Comparison of ENCODE assay signal across 24 cellular contexts in the genomic region with DNA sequence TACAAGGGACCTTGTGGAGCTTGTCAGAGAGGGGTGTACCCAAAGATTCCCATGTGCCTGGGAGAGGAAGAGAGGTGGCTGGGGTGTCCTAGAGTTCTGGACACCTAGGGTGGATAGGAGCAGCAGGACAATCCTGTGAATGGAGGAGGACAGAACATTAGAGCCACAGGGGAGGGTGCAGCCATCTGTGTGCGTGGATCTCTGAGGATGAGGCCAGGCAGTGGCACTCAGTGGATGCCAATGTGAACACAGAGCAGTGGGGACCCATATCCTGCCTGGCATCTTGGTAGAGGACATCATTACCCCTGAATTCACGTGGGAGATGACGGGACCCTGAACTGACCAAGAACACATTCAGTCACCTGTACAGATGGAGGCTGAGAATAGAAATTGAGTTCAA.
"Had no signal": no experiment of that assay in that cellular context is flagged by ENCODE, and none has a peak within 500 bp of the region (broad histone marks: within the 10 kb centered on the region; RNA-seq: fewer than 3 reads in every experiment).

No MANE protein-coding gene starts in this region.

- H3K27ac ChIP-seq: colonic mucosa, dorsolateral prefrontal cortex, esophagus squamous epithelium, gastrocnemius medialis, neutrophil, ovary, psoas muscle, right atrium auricular region, spleen, thyroid gland had no signal

- H3K4me3 Mint-ChIP-seq: activated CD4-positive, alpha-beta T cell treated with anti-CD3 and anti-CD28 coated beads, Interleukin-2, amount 10 ng/mL, durations not matched to agents 7 days and 5 days; activated CD8-positive, alpha-beta T cell treated with anti-CD3 and anti-CD28 coated beads for 36 hours; activated T-helper 1 cell treated with anti-CD3 and anti-CD28 coated beads, Interleukin-12 subunit alpha, Interleukin-12 subunit beta, Interleukin-2, Interleukin-4 antibody, amounts not matched to agents 30 ng/mL and 10 ng/mL and 1 ng/mL, durations not matched to agents 14 hours and 24 hours and 36 hours; memory B cell; T-helper 17 cell had no signal

- H3K27me3 Mint-ChIP-seq: activated CD4-positive, alpha-beta T cell treated with anti-CD3 and anti-CD28 coated beads, Interleukin-2, amount 10 ng/mL, durations not matched to agents 7 days and 5 days; memory B cell had no signal

- H3K27ac Mint-ChIP-seq: activated CD4-positive, alpha-beta T cell treated with anti-CD3 and anti-CD28 coated beads, Interleukin-2, amount 10 ng/mL, durations not matched to agents 7 days and 5 days; activated CD8-positive, alpha-beta T cell treated with anti-CD3 and anti-CD28 coated beads for 36 hours; activated T-helper 1 cell treated with anti-CD3 and anti-CD28 coated beads, Interleukin-12 subunit alpha, Interleukin-12 subunit beta, Interleukin-2, Interleukin-4 antibody, amounts not matched to agents 30 ng/mL and 10 ng/mL and 1 ng/mL, durations not matched to agents 14 hours and 24 hours and 36 hours; memory B cell; T-helper 17 cell had no signal

- DNase-seq: activated gamma-delta T cell; activated naive CD4-positive, alpha-beta T cell treated with anti-CD3 and anti-CD28 coated beads, Interleukin-2, amount 50 U/mL, for 16 hours; central memory CD4-positive, alpha-beta T cell; colonic mucosa; esophagus squamous epithelium; gastrocnemius medialis; head of caudate nucleus; left cardiac atrium; ovary; psoas muscle; spleen; stimulated activated CD4-positive, alpha-beta T cell treated with anti-CD3 and anti-CD28 coated beads, Interleukin-4, amount 100 ng/mL, for 1 hour; stimulated activated naive CD4-positive, alpha-beta T cell treated with Interleukin-2 at 50 U/mL for 16 hours; substantia nigra; SW 1271; T-helper 17 cell had no signal

- H3K36me3 ChIP-seq: colonic mucosa, esophagus squamous epithelium, gastrocnemius medialis, neutrophil, ovary, right atrium auricular region, spleen, thyroid gland had no signal

- H3K9me3 Mint-ChIP-seq: activated CD8-positive, alpha-beta T cell treated with anti-CD3 and anti-CD28 coated beads for 36 hours; activated T-helper 1 cell treated with anti-CD3 and anti-CD28 coated beads, Interleukin-12 subunit alpha, Interleukin-12 subunit beta, Interleukin-2, Interleukin-4 antibody, amounts not matched to agents 30 ng/mL and 10 ng/mL and 1 ng/mL, durations not matched to agents 14 hours and 24 hours and 36 hours had no signal

- H3K4me3 ChIP-seq: colonic mucosa, dorsolateral prefrontal cortex, esophagus squamous epithelium, gastrocnemius medialis, ovary, psoas muscle, right atrium auricular region, spleen, thyroid gland had no signal

- H3K4me1 ChIP-seq: colonic mucosa, esophagus squamous epithelium, gastrocnemius medialis, psoas muscle, right atrium auricular region, spleen had no signal

- ATAC-seq: gastrocnemius medialis, left cardiac atrium, psoas muscle, T-helper 17 cell had no signal

- H3K9me3 ChIP-seq: colonic mucosa, esophagus squamous epithelium, gastrocnemius medialis, neutrophil, ovary, psoas muscle, right atrium auricular region, spleen, thyroid gland had no signal

- H3K27me3 ChIP-seq: colonic mucosa, esophagus squamous epithelium, gastrocnemius medialis, neutrophil, ovary, right atrium auricular region, spleen, thyroid gland had no signal
